ENCODE assay signal across 20 cellular contexts in the genomic region with DNA sequence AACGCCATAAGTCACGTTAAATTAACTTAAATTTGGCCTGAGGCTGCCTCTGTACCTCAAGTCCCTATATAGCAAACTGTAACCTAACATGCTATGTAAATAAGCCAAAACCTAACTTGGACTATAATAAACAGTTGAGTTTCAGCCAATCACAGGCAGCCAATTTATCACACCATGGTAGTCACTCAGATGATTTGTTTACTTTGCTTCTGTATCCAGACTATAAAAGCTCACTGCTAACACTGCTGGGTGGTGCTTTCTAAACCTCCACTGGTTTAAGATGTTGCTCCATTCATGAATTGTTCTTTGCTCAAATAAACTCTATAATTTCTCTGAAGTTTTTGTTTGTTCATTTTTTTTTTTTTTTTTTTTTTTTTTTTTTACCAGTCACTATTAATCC.
DNase-seq lines count a peak whose midpoint lies in the region; FAIRE-seq and TF ChIP-seq lines count a peak whose summit lies in the region.
"Had no signal": no experiment of that assay in that cellular context is flagged by ENCODE, and none has a peak within 500 bp of the region (broad histone marks: within the 10 kb centered on the region; RNA-seq: fewer than 3 reads in every experiment).

No MANE protein-coding gene starts in this region.

- H3K27ac ChIP-seq in 22Rv1, result peak overlapping the region; percentile 58
- H3K27ac ChIP-seq in hepatocyte, result no peak overlapping the region
- no peak overlapping the region for H3K27ac ChIP-seq in small intestine (ENCODE audit: low read depth in 1 of 2, low read length in 1 of 2)
- H3K27ac ChIP-seq: BLaER1, C4-2B, GM23248 had no signal

- H3K4me2 ChIP-seq in hepatocyte, result no peak overlapping the region
- H3K4me2 ChIP-seq: BLaER1 had no signal

- H3K9me3 ChIP-seq in hepatocyte (ENCODE audit: low read depth) (no peaks in the 10 kb centered on the region), small intestine (ENCODE audit: control insufficient read depth, low read depth) (no peaks in the 10 kb centered on the region)
- H3K9me3 ChIP-seq: BLaER1, Caco-2 had no signal

- no peaks in the 10 kb centered on the region for H3K9me2 ChIP-seq in hepatocyte (replicated peaks; ENCODE audit: insufficient read depth)

- H3K27me3 ChIP-seq in hepatocyte, result no peaks in the 10 kb centered on the region
- H3K27me3 ChIP-seq in small intestine (ENCODE audit: control insufficient read depth in 2 of 2, insufficient read depth in 2 of 2, low read length in 2 of 2), result no peaks in the 10 kb centered on the region
- H3K27me3 ChIP-seq: BLaER1 had no signal

- no peak overlapping the region for H2AFZ ChIP-seq in hepatocyte
- H2AFZ ChIP-seq: GM23248 had no signal

- H3K4me1 ChIP-seq in hepatocyte (ENCODE audit: insufficient read depth), result no peaks in the 10 kb centered on the region
- H3K4me1 ChIP-seq in small intestine (ENCODE audit: control insufficient read depth in 2 of 2, insufficient read depth in 1 of 2, low read depth in 1 of 2, low read length in 1 of 2), result no peaks in the 10 kb centered on the region
- H3K4me1 ChIP-seq: BLaER1, Caco-2 had no signal

- 80% methylated on average over 2 of the region's 2 CpGs for WGBS in hepatocyte (ENCODE audit: low lambda C conversion rate, missing lambda C conversion rate)
- WGBS in small intestine, 3 donors, result 87 to 93% (median 89%) methylated on average over 2 of the region's 2 CpGs

- H3K4me3 ChIP-seq in hepatocyte (no peak overlapping the region), small intestine (ENCODE audit: low read depth in 1 of 2, low read length in 2 of 2) (no peak overlapping the region)
- H3K4me3 ChIP-seq: BLaER1, GM23248 had no signal

- no peaks in the 10 kb centered on the region for H4K20me1 ChIP-seq in hepatocyte (ENCODE audit: insufficient read depth, poor library complexity, severe bottlenecking)
- H4K20me1 ChIP-seq: BLaER1 had no signal

- peak; percentile 12 for DNase-seq in HuH-7 (ENCODE audit: low spot score)
- DNase-seq in hepatocyte (ENCODE audit: low spot score), result peak; percentile 6
- DNase-seq in small intestine, result peak; percentile 2
- no peak for DNase-seq in SK-N-DZ (ENCODE audit: low spot score)
- no peak for DNase-seq in NCI-H2196 (lab: John Stamatoyannopoulos, UW; ENCODE audit: unreplicated experiment)
- DNase-seq in activated CD8-positive, alpha-beta memory T cell treated with anti-CD3 and anti-CD28 coated beads for 24 hours, result no peak
- DNase-seq: Caco-2; CD4-positive, CD25-positive, alpha-beta regulatory T cell; CD8-positive, alpha-beta T cell; DMS153; DND-41; GM23248; H9; HFFc6 had no signal

- no peak for FAIRE-seq in small intestine (lab: Jason Lieb, UNC)
- FAIRE-seq: G401.6, GM12892, H1 had no signal

- TF ChIP-seq CTCF in 22Rv1 (IDR thresholded peaks at IDR 0.05) (no peak), hepatocyte (IDR thresholded peaks at IDR 0.05; ENCODE audit: poor library complexity) (no peak)

- no peaks in the 10 kb centered on the region for H3K36me3 ChIP-seq in hepatocyte (replicated peaks; ENCODE audit: insufficient read depth, low read depth)
- no peaks in the 10 kb centered on the region for H3K36me3 ChIP-seq in small intestine (ENCODE audit: control insufficient read depth in 2 of 2, insufficient read depth in 2 of 2, low read length in 2 of 2)
- H3K36me3 ChIP-seq: BLaER1 had no signal

- no peaks in the 10 kb centered on the region for H3K79me2 ChIP-seq in hepatocyte

Comparison
In these comparisons a context has a peak if more than half of its experiments do, and no peak if none do; other contexts are left out.
1. DNase-seq: peak in HuH-7 (single experiment), hepatocyte (single experiment) and small intestine (single experiment); none in SK-N-DZ (single experiment), NCI-H2196 (single experiment) and activated CD8-positive, alpha-beta memory T cell treated with anti-CD3 and anti-CD28 coated beads for 24 hours (single experiment).